7 cellular contexts compared by ENCODE assay signal in genomic region chr5:81787843-81788242, GRCh38.
DNase-seq lines count a peak whose midpoint lies in the region; TF ChIP-seq lines count a peak whose summit lies in the region.

No MANE protein-coding gene starts in this region.

- peak overlapping the region; percentile 77 for H3K27ac ChIP-seq in iPS-18a (ENCODE audit: low read length)

- no peak overlapping the region for H3K9ac ChIP-seq in iPS-18a (ENCODE audit: low read length)

- no peak for TF ChIP-seq CTCF in GM20000 (IDR thresholded peaks at IDR 0.05; ENCODE audit: extremely low read depth, missing control alignments)

- peaks cover 21% of the 10 kb centered on the region for H3K4me1 ChIP-seq in iPS-18a (ENCODE audit: control insufficient read depth, low read depth, low read length)

- H3K9me3 ChIP-seq in iPS-18a (ENCODE audit: control insufficient read depth, low read depth, low read length) = no peaks in the 10 kb centered on the region

- no peaks in the 10 kb centered on the region for H3K36me3 ChIP-seq in iPS-18a (ENCODE audit: control insufficient read depth, low read depth, low read length)

- in situ Hi-C loops in KBM-7 (cut with MboI; ENCODE audit: low pct_unique_long_range_greater_than_20kb, low sequenced_read_pairs) = no loop called here

- H3K4me3 ChIP-seq in iPS-18a (ENCODE audit: low read length) = no peak overlapping the region

- H3K27me3 ChIP-seq in iPS-18a (ENCODE audit: control insufficient read depth, insufficient read depth, low read length) = no peaks in the 10 kb centered on the region

- DNase-seq in KBM-7 (peak; percentile 76), amniotic epithelial cell (ENCODE audit: low read depth) (peak; percentile 84), superior temporal gyrus (ENCODE audit: extremely low spot score) (peak; percentile 80), GM20000 (ENCODE audit: low spot score) (no peak), NCI-H2029 treated with DMSO at 0.1 percent for 48 hours (lab: John Stamatoyannopoulos, UW) (no peak), DMS114 treated with DMSO at 0.1 percent for 48 hours (lab: John Stamatoyannopoulos, UW; ENCODE audit: unreplicated experiment) (no peak)

Comparison
In these comparisons a context has a peak if more than half of its experiments do, and no peak if none do; other contexts are left out.
1. DNase-seq: peak in KBM-7 (single experiment), amniotic epithelial cell (single experiment) and superior temporal gyrus (single experiment); none in GM20000 (single experiment), NCI-H2029 treated with DMSO at 0.1 percent for 48 hours (single experiment) and DMS114 treated with DMSO at 0.1 percent for 48 hours (single experiment).